Comparison of ENCODE assay signal across 1 cellular context in genomic region chr20:38452880-38453624, GRCh38.
TF ChIP-seq lines count a peak whose summit lies in the region.

No MANE protein-coding gene starts in this region.

TF ChIP-seq in K562, 482 proteins besides CTCF, POLR2A, EP300 and RAD21 (continued from another document and continues in another):
- TF ChIP-seq ATF6 (CRISPR knock-in tag; IDR thresholded peaks at IDR 0.05) (0 out of 2 replicates have a peak, but pooled peaks have one; percentile 62), ARID3A (IDR thresholded peaks at IDR 0.05; ENCODE audit: borderline replicate concordance, low read depth, low read length) (no peak), PML (IDR thresholded peaks at IDR 0.05; ENCODE audit: low read length) (peak; percentile 81), NR3C1 (CRISPR knock-in tag; IDR thresholded peaks at IDR 0.05) (no peak), TFE3 (CRISPR knock-in tag; IDR thresholded peaks at IDR 0.05) (no peak), ZNF75A (CRISPR knock-in tag; IDR thresholded peaks at IDR 0.05) (no peak), GATA2 (CRISPR knock-in tag; IDR thresholded peaks at IDR 0.05) (peak; percentile 53; the same call in 1 of the 2 replicates), POLR3A (IDR thresholded peaks at IDR 0.05; ENCODE audit: borderline replicate concordance, extremely low read depth, insufficient read depth, insufficient read length) (no peak), SREBF1 (IDR thresholded peaks at IDR 0.05; ENCODE audit: borderline replicate concordance, low read depth, low read length) (no peak), COPS2 (conservative IDR thresholded peaks at IDR 0.05) (no peak), TAF15 (IDR thresholded peaks at IDR 0.05; ENCODE audit: low read depth, low read length) (no peak), CREB5 (CRISPR knock-in tag; IDR thresholded peaks at IDR 0.05) (no peak), ZNF217 (CRISPR knock-in tag; IDR thresholded peaks at IDR 0.05) (no peak), ID3 (CRISPR knock-in tag; IDR thresholded peaks at IDR 0.05) (no peak), ID3 (tag; IDR thresholded peaks at IDR 0.05) (no peak), NR0B1 (IDR thresholded peaks at IDR 0.05; ENCODE audit: partially characterized antibody) (no peak), RHOXF2B (CRISPR knock-in tag; conservative IDR thresholded peaks at IDR 0.05) (no peak), TRIM24 (IDR thresholded peaks at IDR 0.05) (peak in 1 of 2 experiments; percentile 47; a peak in 1 of 4 replicates), CSDE1 (IDR thresholded peaks at IDR 0.05) (no peak), NFYB (IDR thresholded peaks at IDR 0.05; ENCODE audit: extremely low read depth, insufficient read length) (no peak), MCM7 (IDR thresholded peaks at IDR 0.05) (no peak), HDAC2 (IDR thresholded peaks at IDR 0.05) (peak; percentile 95), MCM2 (IDR thresholded peaks at IDR 0.05; ENCODE audit: low read depth) (no peak), TCFL5 (CRISPR knock-in tag; conservative IDR thresholded peaks at IDR 0.05) (no peak), ZBTB40 (IDR thresholded peaks at IDR 0.05) (0 out of 2 replicates have a peak, but pooled peaks have one; percentile 27), ZBTB40 (CRISPR knock-in tag; IDR thresholded peaks at IDR 0.05) (no peak), ZNF57 (CRISPR knock-in tag; IDR thresholded peaks at IDR 0.05) (no peak), NR1H2 (CRISPR knock-in tag; IDR thresholded peaks at IDR 0.05) (no peak), E4F1 (CRISPR knock-in tag; IDR thresholded peaks at IDR 0.05; ENCODE audit: borderline replicate concordance) (no peak), EZH2 (IDR thresholded peaks at IDR 0.05; ENCODE audit: borderline replicate concordance, low read depth, low read length) (no peak), BRF2 (IDR thresholded peaks at IDR 0.05; ENCODE audit: borderline replicate concordance, insufficient read depth, insufficient read length) (no peak)
